Comparison of ENCODE assay signal across 1 cellular context in genomic region chr9:37309136-37309535, GRCh38.
TF ChIP-seq lines count a peak whose summit lies in the region.

No MANE protein-coding gene starts in this region.

TF ChIP-seq in K562, 482 proteins besides CTCF, POLR2A, EP300 and RAD21 (continued from another document):
- TF ChIP-seq, protein P1, sequence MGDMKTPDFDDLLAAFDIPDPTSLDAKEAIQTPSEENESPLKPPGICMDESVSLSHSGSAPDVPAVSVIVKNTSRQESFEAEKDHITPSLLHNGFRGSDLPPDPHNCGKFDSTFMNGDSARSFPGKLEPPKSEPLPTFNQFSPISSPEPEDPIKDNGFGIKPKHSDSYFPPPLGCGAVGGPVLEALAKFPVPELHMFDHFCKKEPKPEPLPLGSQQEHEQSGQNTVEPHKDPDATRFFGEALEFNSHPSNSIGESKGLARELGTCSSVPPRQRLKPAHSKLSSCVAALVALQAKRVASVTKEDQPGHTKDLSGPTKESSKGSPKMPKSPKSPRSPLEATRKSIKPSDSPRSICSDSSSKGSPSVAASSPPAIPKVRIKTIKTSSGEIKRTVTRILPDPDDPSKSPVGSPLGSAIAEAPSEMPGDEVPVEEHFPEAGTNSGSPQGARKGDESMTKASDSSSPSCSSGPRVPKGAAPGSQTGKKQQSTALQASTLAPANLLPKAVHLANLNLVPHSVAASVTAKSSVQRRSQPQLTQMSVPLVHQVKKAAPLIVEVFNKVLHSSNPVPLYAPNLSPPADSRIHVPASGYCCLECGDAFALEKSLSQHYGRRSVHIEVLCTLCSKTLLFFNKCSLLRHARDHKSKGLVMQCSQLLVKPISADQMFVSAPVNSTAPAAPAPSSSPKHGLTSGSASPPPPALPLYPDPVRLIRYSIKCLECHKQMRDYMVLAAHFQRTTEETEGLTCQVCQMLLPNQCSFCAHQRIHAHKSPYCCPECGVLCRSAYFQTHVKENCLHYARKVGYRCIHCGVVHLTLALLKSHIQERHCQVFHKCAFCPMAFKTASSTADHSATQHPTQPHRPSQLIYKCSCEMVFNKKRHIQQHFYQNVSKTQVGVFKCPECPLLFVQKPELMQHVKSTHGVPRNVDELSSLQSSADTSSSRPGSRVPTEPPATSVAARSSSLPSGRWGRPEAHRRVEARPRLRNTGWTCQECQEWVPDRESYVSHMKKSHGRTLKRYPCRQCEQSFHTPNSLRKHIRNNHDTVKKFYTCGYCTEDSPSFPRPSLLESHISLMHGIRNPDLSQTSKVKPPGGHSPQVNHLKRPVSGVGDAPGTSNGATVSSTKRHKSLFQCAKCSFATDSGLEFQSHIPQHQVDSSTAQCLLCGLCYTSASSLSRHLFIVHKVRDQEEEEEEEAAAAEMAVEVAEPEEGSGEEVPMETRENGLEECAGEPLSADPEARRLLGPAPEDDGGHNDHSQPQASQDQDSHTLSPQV (IDR thresholded peaks at IDR 0.05): 0 out of 2 replicates have a peak, but pooled peaks have one; percentile 33
- peak; percentile 55; the same call in 1 of the 2 replicates for TF ChIP-seq SMC3 (conservative IDR thresholded peaks at IDR 0.05; ENCODE audit: insufficient read depth, low read depth, low read length)
